ENCODE assay signal across 15 cellular contexts in genomic region chr9:68983008-68983411, GRCh38. TPM values are rescaled to one million over a fixed set of nuclear protein-coding genes. Genes with fewer than 3 reads are reported as not detected.
DNase-seq lines count a peak whose midpoint lies in the region; ATAC-seq, FAIRE-seq and TF ChIP-seq lines count a peak whose summit lies in the region.
"Had no signal": no experiment of that assay in that cellular context is flagged by ENCODE, and none has a peak within 500 bp of the region (broad histone marks: within the 10 kb centered on the region; RNA-seq: fewer than 3 reads in every experiment).

No MANE protein-coding gene starts in this region.

- no peak overlapping the region for H3K4me3 Mint-ChIP-seq in WTC11
- H3K4me3 Mint-ChIP-seq: activated T-cell treated with anti-CD3 and anti-CD28 coated beads, Interleukin-2, amount 50 U/mL, for 72 hours had no signal

- ATAC-seq in GM19025 (IDR thresholded peaks at IDR 0.05; ENCODE audit: low read depth, unreplicated experiment) (peak; percentile 60), HG02763 (IDR thresholded peaks at IDR 0.05; ENCODE audit: unreplicated experiment) (peak; percentile 37), WTC11 (no peak), GM19452 (IDR thresholded peaks at IDR 0.05; ENCODE audit: unreplicated experiment) (no peak)
- ATAC-seq: activated T-cell treated with anti-CD3 and anti-CD28 coated beads, Interleukin-2, amount 50 U/mL, for 72 hours had no signal

- no peaks in the 10 kb centered on the region for H3K27me3 Mint-ChIP-seq in WTC11 (ENCODE audit: low read depth)

- peak; percentile 70 for DNase-seq in CMK (ENCODE audit: low read depth)
- DNase-seq in WTC11 (ENCODE audit: low spot score), result no peak
- DNase-seq in RCC 7860 (ENCODE audit: low spot score), result no peak
- no peak for DNase-seq in GM03348 (ENCODE audit: low spot score)
- no peak for DNase-seq in D721Med (ENCODE audit: insufficient read length, low spot score)
- DNase-seq: activated T-cell treated with anti-CD3 and anti-CD28 coated beads, Interleukin-2, amount 50 U/mL, for 72 hours; BE2C; nucleus accumbens; stimulated activated CD4-positive, alpha-beta T cell treated with anti-CD3 and anti-CD28 coated beads, Interleukin-12 subunit alpha, Interleukin-12 subunit beta, amount 100 ng/mL, for 4 hours had no signal

- peaks cover 43% of the 10 kb centered on the region for H3K4me1 Mint-ChIP-seq in WTC11

- peaks cover 3% of the 10 kb centered on the region; the same call in 1 of the 2 replicates for H3K36me3 Mint-ChIP-seq in WTC11

- CTCF ChIA-PET in WTC11 (lab: Charles Lee), result interaction anchor here (1.7 kb wide), 1 partner anchor 138 kb away, joined by 4 read pairs; no protein-coding TSS in a partner anchor

- POLR2A ChIA-PET in WTC11 (lab: Charles Lee), result no interaction called here

- TF ChIP-seq CTCF in WTC11 (IDR thresholded peaks at IDR 0.05), result no peak
- no peak for TF ChIP-seq CTCF in D721Med (IDR thresholded peaks at IDR 0.05; ENCODE audit: insufficient read depth, missing control alignments)

- peaks cover 3% of the 10 kb centered on the region for H3K9me3 Mint-ChIP-seq in WTC11

- FAIRE-seq in RCC 7860 (lab: Jason Lieb, UNC) (no peak), D721Med (lab: Jason Lieb, UNC) (no peak)
- FAIRE-seq: endometrium, TTC549 had no signal

- peak overlapping the region; percentile 51; the same call in 1 of the 2 replicates for H3K27ac Mint-ChIP-seq in WTC11
- H3K27ac Mint-ChIP-seq: activated T-cell treated with anti-CD3 and anti-CD28 coated beads, Interleukin-2, amount 50 U/mL, for 72 hours had no signal

TF ChIP-seq in WTC11, 78 proteins besides CTCF, POLR2A, EP300 and RAD21:
- TF ChIP-seq, protein P1, sequence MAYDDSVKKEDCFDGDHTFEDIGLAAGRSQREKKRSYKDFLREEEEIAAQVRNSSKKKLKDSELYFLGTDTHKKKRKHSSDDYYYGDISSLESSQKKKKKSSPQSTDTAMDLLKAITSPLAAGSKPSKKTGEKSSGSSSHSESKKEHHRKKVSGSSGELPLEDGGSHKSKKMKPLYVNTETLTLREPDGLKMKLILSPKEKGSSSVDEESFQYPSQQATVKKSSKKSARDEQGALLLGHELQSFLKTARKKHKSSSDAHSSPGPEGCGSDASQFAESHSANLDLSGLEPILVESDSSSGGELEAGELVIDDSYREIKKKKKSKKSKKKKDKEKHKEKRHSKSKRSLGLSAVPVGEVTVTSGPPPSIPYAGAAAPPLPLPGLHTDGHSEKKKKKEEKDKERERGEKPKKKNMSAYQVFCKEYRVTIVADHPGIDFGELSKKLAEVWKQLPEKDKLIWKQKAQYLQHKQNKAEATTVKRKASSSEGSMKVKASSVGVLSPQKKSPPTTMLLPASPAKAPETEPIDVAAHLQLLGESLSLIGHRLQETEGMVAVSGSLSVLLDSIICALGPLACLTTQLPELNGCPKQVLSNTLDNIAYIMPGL (CRISPR knock-in tag; IDR thresholded peaks at IDR 0.05), result no peak
- no peak for TF ChIP-seq CREB1 (CRISPR knock-in tag; IDR thresholded peaks at IDR 0.05)
- no peak for TF ChIP-seq GABPB1 (CRISPR knock-in tag; IDR thresholded peaks at IDR 0.05)
- TF ChIP-seq, protein P2, sequence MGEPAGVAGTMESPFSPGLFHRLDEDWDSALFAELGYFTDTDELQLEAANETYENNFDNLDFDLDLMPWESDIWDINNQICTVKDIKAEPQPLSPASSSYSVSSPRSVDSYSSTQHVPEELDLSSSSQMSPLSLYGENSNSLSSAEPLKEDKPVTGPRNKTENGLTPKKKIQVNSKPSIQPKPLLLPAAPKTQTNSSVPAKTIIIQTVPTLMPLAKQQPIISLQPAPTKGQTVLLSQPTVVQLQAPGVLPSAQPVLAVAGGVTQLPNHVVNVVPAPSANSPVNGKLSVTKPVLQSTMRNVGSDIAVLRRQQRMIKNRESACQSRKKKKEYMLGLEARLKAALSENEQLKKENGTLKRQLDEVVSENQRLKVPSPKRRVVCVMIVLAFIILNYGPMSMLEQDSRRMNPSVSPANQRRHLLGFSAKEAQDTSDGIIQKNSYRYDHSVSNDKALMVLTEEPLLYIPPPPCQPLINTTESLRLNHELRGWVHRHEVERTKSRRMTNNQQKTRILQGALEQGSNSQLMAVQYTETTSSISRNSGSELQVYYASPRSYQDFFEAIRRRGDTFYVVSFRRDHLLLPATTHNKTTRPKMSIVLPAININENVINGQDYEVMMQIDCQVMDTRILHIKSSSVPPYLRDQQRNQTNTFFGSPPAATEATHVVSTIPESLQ (CRISPR knock-in tag; IDR thresholded peaks at IDR 0.05), result no peak
- no peak for TF ChIP-seq GRHL2 (CRISPR knock-in tag; IDR thresholded peaks at IDR 0.05; ENCODE audit: insufficient replicate concordance, severe bottlenecking)
- TF ChIP-seq SMAD4 (CRISPR knock-in tag; IDR thresholded peaks at IDR 0.05), result no peak
- TF ChIP-seq NR3C1 (CRISPR knock-in tag; conservative IDR thresholded peaks at IDR 0.05; ENCODE audit: low read depth), result no peak
- TF ChIP-seq ETV6 (CRISPR knock-in tag; IDR thresholded peaks at IDR 0.05), result no peak
- no peak for TF ChIP-seq ZNF671 (CRISPR knock-in tag; IDR thresholded peaks at IDR 0.05)
- no peak for TF ChIP-seq MYBL2 (CRISPR knock-in tag; IDR thresholded peaks at IDR 0.05)
- TF ChIP-seq ZNF425 (CRISPR knock-in tag; conservative IDR thresholded peaks at IDR 0.05), result no peak
- TF ChIP-seq, protein P3, sequence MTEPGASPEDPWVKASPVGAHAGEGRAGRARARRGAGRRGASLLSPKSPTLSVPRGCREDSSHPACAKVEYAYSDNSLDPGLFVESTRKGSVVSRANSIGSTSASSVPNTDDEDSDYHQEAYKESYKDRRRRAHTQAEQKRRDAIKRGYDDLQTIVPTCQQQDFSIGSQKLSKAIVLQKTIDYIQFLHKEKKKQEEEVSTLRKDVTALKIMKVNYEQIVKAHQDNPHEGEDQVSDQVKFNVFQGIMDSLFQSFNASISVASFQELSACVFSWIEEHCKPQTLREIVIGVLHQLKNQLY (CRISPR knock-in tag; IDR thresholded peaks at IDR 0.05), result no peak
- no peak for TF ChIP-seq EMX1 (CRISPR knock-in tag; IDR thresholded peaks at IDR 0.05)
- TF ChIP-seq, protein P4, sequence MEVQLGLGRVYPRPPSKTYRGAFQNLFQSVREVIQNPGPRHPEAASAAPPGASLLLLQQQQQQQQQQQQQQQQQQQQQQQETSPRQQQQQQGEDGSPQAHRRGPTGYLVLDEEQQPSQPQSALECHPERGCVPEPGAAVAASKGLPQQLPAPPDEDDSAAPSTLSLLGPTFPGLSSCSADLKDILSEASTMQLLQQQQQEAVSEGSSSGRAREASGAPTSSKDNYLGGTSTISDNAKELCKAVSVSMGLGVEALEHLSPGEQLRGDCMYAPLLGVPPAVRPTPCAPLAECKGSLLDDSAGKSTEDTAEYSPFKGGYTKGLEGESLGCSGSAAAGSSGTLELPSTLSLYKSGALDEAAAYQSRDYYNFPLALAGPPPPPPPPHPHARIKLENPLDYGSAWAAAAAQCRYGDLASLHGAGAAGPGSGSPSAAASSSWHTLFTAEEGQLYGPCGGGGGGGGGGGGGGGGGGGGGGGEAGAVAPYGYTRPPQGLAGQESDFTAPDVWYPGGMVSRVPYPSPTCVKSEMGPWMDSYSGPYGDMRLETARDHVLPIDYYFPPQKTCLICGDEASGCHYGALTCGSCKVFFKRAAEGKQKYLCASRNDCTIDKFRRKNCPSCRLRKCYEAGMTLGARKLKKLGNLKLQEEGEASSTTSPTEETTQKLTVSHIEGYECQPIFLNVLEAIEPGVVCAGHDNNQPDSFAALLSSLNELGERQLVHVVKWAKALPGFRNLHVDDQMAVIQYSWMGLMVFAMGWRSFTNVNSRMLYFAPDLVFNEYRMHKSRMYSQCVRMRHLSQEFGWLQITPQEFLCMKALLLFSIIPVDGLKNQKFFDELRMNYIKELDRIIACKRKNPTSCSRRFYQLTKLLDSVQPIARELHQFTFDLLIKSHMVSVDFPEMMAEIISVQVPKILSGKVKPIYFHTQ (CRISPR knock-in tag; IDR thresholded peaks at IDR 0.05), result no peak
- TF ChIP-seq ZNF512 (CRISPR knock-in tag; IDR thresholded peaks at IDR 0.05; ENCODE audit: borderline replicate concordance), result no peak
- no peak for TF ChIP-seq TEAD1 (CRISPR knock-in tag; IDR thresholded peaks at IDR 0.05)

RNA-seq across cellular contexts. Expression of gene PRKACG, which starts 30.9 kb away (rescaled TPM):
- total RNA-seq in WTC11 (2021), result not detected in 3 replicates
- total RNA-seq: activated T-cell treated with anti-CD3 and anti-CD28 coated beads, Interleukin-2, amount 50 U/mL, for 72 hours; liver had no signal

RNA-seq across cellular contexts. Expression of gene FXN, which starts 52.5 kb away (rescaled TPM):
- 28.7 to 30.6 TPM (median 29.4 TPM) in 3 replicates for total RNA-seq in WTC11 (2021)

Comparison
In these comparisons a context has a peak if more than half of its experiments do, and no peak if none do; other contexts are left out.
1. ATAC-seq: peak in GM19025 (single experiment) and HG02763 (single experiment); none in WTC11 (single experiment) and GM19452 (single experiment).